8 cellular contexts compared by ENCODE assay signal in genomic region chr1:222455188-222455879, GRCh38.
A peak's percentile ranks its signal among the peaks of the same experiment; 100 is the strongest.
DNase-seq lines count a peak whose midpoint lies in the region; ATAC-seq and TF ChIP-seq lines count a peak whose summit lies in the region.

No MANE protein-coding gene starts in this region.

- DNase-seq in DMS79 treated with DMSO at 0.1 percent for 48 hours (lab: John Stamatoyannopoulos, UW) (peak; percentile 63), HuH-7.5 (ENCODE audit: low spot score) (peak; percentile 47), OCI-M1 (lab: John Stamatoyannopoulos, UW) (peak; percentile 95), activated T-cell treated with anti-CD3 and anti-CD28 coated beads for 4 hours (peak; percentile 74), esophagus squamous epithelium (lab: John Stamatoyannopoulos, UW) (peak; percentile 16)
- DNase-seq in stimulated activated naive CD4-positive, alpha-beta T cell (lab: John Stamatoyannopoulos, UW): peak; percentile 63 to 90 (median 72)

- peak overlapping the region in 2 of 3 experiments; percentile 7 to 11 for H3K4me3 Mint-ChIP-seq in nephron

- peaks cover 10% of the 10 kb centered on the region for H3K4me1 Mint-ChIP-seq in nephron

- peaks cover 0 to 18% (median 17%) of the 10 kb centered on the region in 3 donors for H3K9me3 ChIP-seq in esophagus squamous epithelium

- H3K9me3 Mint-ChIP-seq in nephron: peaks cover 31% of the 10 kb centered on the region

- H3K4me3 ChIP-seq in esophagus squamous epithelium: peak overlapping the region in 1 of 4 donors; percentile 19

- H3K27ac ChIP-seq in esophagus squamous epithelium: peak overlapping the region in 2 of 4 donors; percentile 37 to 52

- H3K27me3 Mint-ChIP-seq in nephron (ENCODE audit: low read depth): peaks cover 66% of the 10 kb centered on the region

- 2 to 7% methylated on average over 15 of the region's 16 CpGs for WGBS in esophagus squamous epithelium, 2 donors

- no peak for TF ChIP-seq POLR2A in esophagus squamous epithelium (IDR thresholded peaks at IDR 0.05)

- no peaks in the 10 kb centered on the region for H3K27me3 ChIP-seq in esophagus squamous epithelium

- peaks cover 6% of the 10 kb centered on the region for H3K36me3 Mint-ChIP-seq in nephron (ENCODE audit: low read depth)

- H3K27ac Mint-ChIP-seq in nephron: peak overlapping the region in 2 of 3 experiments; percentile 1 to 22

- H3K4me1 ChIP-seq in esophagus squamous epithelium: peaks cover 0 to 18% (median 3%) of the 10 kb centered on the region in 3 donors

- H3K36me3 ChIP-seq in esophagus squamous epithelium: no peaks in the 10 kb centered on the region

- peak; percentile 83 to 92 (median 88) for TF ChIP-seq CTCF in esophagus squamous epithelium (IDR thresholded peaks at IDR 0.05)
- TF ChIP-seq CTCF in nephron (IDR thresholded peaks at IDR 0.05; ENCODE audit: unreplicated experiment in 3 of 3): peak; percentile 87 to 98 (median 96)

- intact Hi-C loops in esophagus squamous epithelium (cut with DNase I): no loop called here

- peak; percentile 97 for ATAC-seq in GM21619 (IDR thresholded peaks at IDR 0.05; ENCODE audit: unreplicated experiment)

Comparison
In these comparisons a context has a peak if more than half of its experiments do, and no peak if none do; other contexts are left out.
1. DNase-seq: peak in every context shown above with its lines; median percentile 95 in OCI-M1; 74 in activated T-cell treated with anti-CD3 and anti-CD28 coated beads for 4 hours; 72 in stimulated activated naive CD4-positive, alpha-beta T cell; 63 in DMS79 treated with DMSO at 0.1 percent for 48 hours; 47 in HuH-7.5; 16 in esophagus squamous epithelium.